Comparison of ENCODE assay signal across 8 cellular contexts in genomic region chr14:90760591-90761316, GRCh38. TPM values are rescaled to one million over a fixed set of nuclear protein-coding genes. Genes with fewer than 3 reads are reported as not detected.
A peak's percentile ranks its signal among the peaks of the same experiment; 100 is the strongest.
DNase-seq lines count a peak whose midpoint lies in the region; ATAC-seq, FAIRE-seq and TF ChIP-seq lines count a peak whose summit lies in the region.

No MANE protein-coding gene starts in this region.

- peak overlapping the region in 10 of 11 experiments; percentile 8 to 98 (median 95); a peak in 18 of 22 replicates for H3K4me2 ChIP-seq in BLaER1 treated with 17β-estradiol and CSF1 and Interleukin-3, amounts not matched to agents 10 nM and 100 nM
- H3K4me2 ChIP-seq in HCT116 (ENCODE audit: low read length), result no peak overlapping the region

- TF ChIP-seq RAD21 in HCT116 (IDR thresholded peaks at IDR 0.05; ENCODE audit: low read depth), result peak; percentile 40; the same call in 1 of the 2 replicates

- 89% methylated on average over 4 of the region's 4 CpGs for WGBS in right cardiac atrium

- H4K20me1 ChIP-seq in BLaER1 treated with 17β-estradiol and CSF1 and Interleukin-3, amounts not matched to agents 10 nM and 100 nM, result no peaks in the 10 kb centered on the region
- no peaks in the 10 kb centered on the region for H4K20me1 ChIP-seq in HCT116 (ENCODE audit: insufficient read depth)

- H3K4me3 ChIP-seq in BLaER1 treated with 17β-estradiol and CSF1 and Interleukin-3, amounts not matched to agents 10 nM and 100 nM, result no peak overlapping the region
- H3K4me3 ChIP-seq in HCT116 (replicated peaks in 1 of 2; ENCODE audit: low read depth in 1 of 2, low read length in 2 of 2), result no peak overlapping the region
- H3K4me3 ChIP-seq in right cardiac atrium (ENCODE audit: low read length), result no peak overlapping the region

- POLR2A ChIA-PET in HCT116 (lab: Charles Lee), result no interaction called here

- H3K9me3 ChIP-seq in BLaER1 treated with 17β-estradiol and CSF1 and Interleukin-3, amounts not matched to agents 10 nM and 100 nM (replicated peaks in 1 of 11), result peaks cover 26 to 36% (median 33%) of the 10 kb centered on the region in 11 experiments
- peaks cover 7 to 11% of the 10 kb centered on the region in 2 experiments; a peak in 2 of 4 replicates for H3K9me3 ChIP-seq in HCT116 (ENCODE audit: control insufficient read depth in 1 of 2, insufficient read depth in 1 of 2, low read depth in 1 of 2, low read length in 2 of 2)
- H3K9me3 ChIP-seq in right cardiac atrium (ENCODE audit: control insufficient read depth, low read length), result no peaks in the 10 kb centered on the region

- BruUV-seq in HCT116 (replicated peaks; lab: Mats Ljungman, UMichigan), result no TSS peak

- peaks cover 26 to 38% (median 32%) of the 10 kb centered on the region in 10 experiments for H3K4me1 ChIP-seq in BLaER1 treated with 17β-estradiol and CSF1 and Interleukin-3, amounts not matched to agents 10 nM and 100 nM
- H3K4me1 ChIP-seq in HCT116 (ENCODE audit: control insufficient read depth in 1 of 2, insufficient read depth in 2 of 2, low read length in 2 of 2) (peaks cover 10 to 15% of the 10 kb centered on the region in 2 experiments; a peak in 3 of 4 replicates), right cardiac atrium (ENCODE audit: control insufficient read depth, insufficient read depth, low read length) (peaks cover 4% of the 10 kb centered on the region)

- no peak for FAIRE-seq in urothelium cell line (lab: Jason Lieb, UNC)

- no peaks in the 10 kb centered on the region for H3K27me3 ChIP-seq in BLaER1 treated with 17β-estradiol and CSF1 and Interleukin-3, amounts not matched to agents 10 nM and 100 nM
- H3K27me3 ChIP-seq in HCT116 (ENCODE audit: insufficient read depth, low read length) (no peaks in the 10 kb centered on the region), right cardiac atrium (ENCODE audit: control insufficient read depth, insufficient read depth) (no peaks in the 10 kb centered on the region)

- TF ChIP-seq POLR2A in HCT116 (IDR thresholded peaks at IDR 0.05; ENCODE audit: borderline replicate concordance, extremely low read depth, insufficient read depth, insufficient read length) (no peak), GM18505 (IDR thresholded peaks at IDR 0.05; ENCODE audit: borderline replicate concordance, extremely low read depth, insufficient read depth, insufficient read length) (no peak)

- ATAC-seq in HCT116 (peak; percentile 30), right cardiac atrium (no peak), HG03378 (IDR thresholded peaks at IDR 0.05; ENCODE audit: unreplicated experiment) (no peak), GM18505 (IDR thresholded peaks at IDR 0.05; ENCODE audit: unreplicated experiment) (no peak)

- CTCF ChIA-PET in HCT116 (lab: Charles Lee), result interaction anchor here (0.6 to 3.9 kb wide), 7 partner anchors 10 to 459 kb away, joined by 3 to 32 read pairs (median 3); no protein-coding TSS in a partner anchor

- peak overlapping the region in 6 of 11 experiments; percentile 75 to 86 (median 84); a peak in 7 of 22 replicates for H3K9ac ChIP-seq in BLaER1 treated with 17β-estradiol and CSF1 and Interleukin-3, amounts not matched to agents 10 nM and 100 nM
- no peak overlapping the region for H3K9ac ChIP-seq in HCT116 (ENCODE audit: low read length)

- TF ChIP-seq CTCF in HCT116 (IDR thresholded peaks at IDR 0.05 in 2 of 3, conservative IDR thresholded peaks at IDR 0.05 in 1 of 3; ENCODE audit: borderline replicate concordance in 1 of 3, insufficient read depth in 1 of 3, low read depth in 2 of 3, low read length in 2 of 3), result peak; percentile 41 to 82 (median 78); a peak in 4 of 6 replicates

- no peaks in the 10 kb centered on the region for H3K79me2 ChIP-seq in HCT116 (ENCODE audit: insufficient read depth, low read length)

- intact Hi-C loops in HCT116 (cut with micrococcal nuclease), result loop anchor here (1.0 kb wide), 1 partner anchor 361 kb away; no protein-coding TSS in a partner anchor
- intact Hi-C loops in right cardiac atrium (cut with DNase I), result loop anchor here in 1 of 4 donors (10.0 kb wide), 1 partner anchor 54 kb away; the partner anchor contains the start of gene TTC7B

- H3K36me3 ChIP-seq in BLaER1 treated with 17β-estradiol and CSF1 and Interleukin-3, amounts not matched to agents 10 nM and 100 nM, result peaks cover 0 to 21% (median 10%) of the 10 kb centered on the region in 11 experiments; a peak in 7 of 22 replicates
- no peaks in the 10 kb centered on the region for H3K36me3 ChIP-seq in HCT116 (ENCODE audit: control insufficient read depth in 1 of 2, insufficient read depth in 2 of 2, low read length in 2 of 2)

- H3K9me2 ChIP-seq in HCT116 (ENCODE audit: insufficient read depth), result no peaks in the 10 kb centered on the region

- no peak overlapping the region for H2AFZ ChIP-seq in HCT116 (ENCODE audit: low read depth, low read length, poor library complexity, severe bottlenecking)

- peak overlapping the region in 3 of 11 experiments; percentile 91 to 93 (median 92); a peak in 7 of 22 replicates for H3K27ac ChIP-seq in BLaER1 treated with 17β-estradiol and CSF1 and Interleukin-3, amounts not matched to agents 10 nM and 100 nM
- H3K27ac ChIP-seq in HCT116 (ENCODE audit: low read depth, low read length) (no peak overlapping the region), right cardiac atrium (ENCODE audit: low read length) (peak overlapping the region; percentile 19)

- DNase-seq in HCT116 (ENCODE audit: low read depth, low spot score) (no peak), RKO (ENCODE audit: low spot score) (peak; percentile 43), right cardiac atrium (no peak), urothelium cell line (ENCODE audit: low spot score) (peak; percentile 18)
- DNase-seq in stimulated activated CD4-positive, alpha-beta T cell treated with anti-CD3 and anti-CD28 coated beads, Interleukin-2, amount 100 ng/mL, for 24 hours, result no peak

- RAD21 ChIA-PET in HCT116 (lab: Charles Lee; ENCODE audit: low non-redundant PET in 1 of 2, low total read pairs in 2 of 2, uncharacterized antibody in 2 of 2, unreplicated experiment in 2 of 2), result no interaction called here

TF ChIP-seq in HCT116, 20 proteins besides CTCF, POLR2A, EP300 and RAD21:
- TF ChIP-seq ZNF274 (IDR thresholded peaks at IDR 0.05; ENCODE audit: low read depth, low read length) (no peak), EGR1 (IDR thresholded peaks at IDR 0.05; ENCODE audit: low read depth) (no peak), SP1 (IDR thresholded peaks at IDR 0.05; ENCODE audit: low read depth) (no peak), YY1 (IDR thresholded peaks at IDR 0.05; ENCODE audit: extremely low read depth, insufficient replicate concordance, low read depth, low read length) (no peak)

RNA-seq across cellular contexts. Expression of gene TTC7B, which starts 55.5 kb away (rescaled TPM):
- total RNA-seq in HCT116 (2021; ENCODE audit: unreplicated experiment) (70.6 TPM), right cardiac atrium (10 to 100 TPM; 80.7 to 88.7 (median 85.5) TPM)
- polyA plus RNA-seq in HCT116 (2012), result 66.2 and 71.8 TPM in 2 replicates
- 38.1 TPM for polyA plus RNA-seq in right cardiac atrium

Comparison
In these comparisons a context has a peak if more than half of its experiments do, and no peak if none do; other contexts are left out.
1. DNase-seq: peak in RKO (single experiment) and urothelium cell line (single experiment); none in HCT116 (single experiment), right cardiac atrium (0 of 3) and stimulated activated CD4-positive, alpha-beta T cell treated with anti-CD3 and anti-CD28 coated beads, Interleukin-2, amount 100 ng/mL, for 24 hours (0 of 2).